Comparison of ENCODE assay signal across 22 cellular contexts in the genomic region with DNA sequence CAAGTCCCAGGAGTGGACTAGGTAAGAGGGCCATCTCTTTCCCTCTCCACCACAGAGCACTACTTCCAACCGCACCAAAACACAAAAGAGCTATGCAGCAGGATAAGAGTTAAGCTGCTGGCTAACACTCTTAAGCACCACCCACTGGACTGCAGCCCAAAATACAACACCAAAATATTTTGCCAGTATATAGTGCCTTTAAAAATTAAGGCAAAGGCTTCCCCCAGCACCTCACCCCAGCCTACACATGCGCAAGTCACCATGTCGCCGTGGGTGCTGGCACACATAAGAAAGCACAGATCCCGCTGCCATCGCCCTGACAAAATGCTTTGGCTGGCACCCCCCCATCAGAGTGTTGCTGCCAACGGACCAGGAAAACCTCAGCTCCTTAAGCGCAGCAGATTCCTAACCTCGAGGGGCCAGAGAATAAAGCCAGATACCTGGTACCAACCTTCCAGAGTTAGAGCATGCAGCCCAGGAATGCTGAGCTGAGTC.
"Had no signal": no experiment of that assay in that cellular context is flagged by ENCODE, and none has a peak within 500 bp of the region (broad histone marks: within the 10 kb centered on the region; RNA-seq: fewer than 3 reads in every experiment).

No MANE protein-coding gene starts in this region.

- H3K27me3 Mint-ChIP-seq: memory B cell; natural killer cell treated with Interleukin-12 subunit alpha and Interleukin-12 subunit beta and Interleukin-15 and Interleukin-18, amount 100 ng/mL, for 72 hours; stimulated activated memory B cell treated with anti-CD40 and anti-IgM and Interleukin-4, amounts not matched to agents 10 μg/mL and 1 μg/mL and 100 μg/mL, for 72 hours; stimulated activated naive CD8-positive, alpha-beta T cell treated with anti-CD3 and anti-CD28 coated beads, Interleukin-15, Interleukin-2, amounts not matched to agents 100 ng/mL and 50 ng/mL, for 24 hours had no signal

- ATAC-seq: esophagus mucosa; left lobe of liver; lower lobe of right lung; sciatic nerve; stimulated activated memory B cell treated with anti-CD40 and anti-IgM and Interleukin-4, amounts not matched to agents 10 μg/mL and 1 μg/mL and 100 μg/mL, for 72 hours had no signal

- H3K4me1 ChIP-seq: lower lobe of right lung, parathyroid adenoma, prostate gland, spleen, tibial artery, upper lobe of left lung, uterus had no signal

- H3K4me3 ChIP-seq: hepatocyte, lower lobe of right lung, prostate gland, spleen, tibial artery, upper lobe of left lung, uterus had no signal

- H3K27ac ChIP-seq: hepatocyte, lower lobe of right lung, parathyroid adenoma, prostate gland, spleen, tibial artery, upper lobe of left lung, uterus had no signal

- H3K27me3 ChIP-seq: hepatocyte, spleen, tibial artery, upper lobe of left lung, uterus had no signal

- H3K4me3 Mint-ChIP-seq: memory B cell; mesothelial cell of epicardium; natural killer cell treated with Interleukin-12 subunit alpha and Interleukin-12 subunit beta and Interleukin-15 and Interleukin-18, amount 100 ng/mL, for 72 hours; stimulated activated memory B cell treated with anti-CD40 and anti-IgM and Interleukin-4, amounts not matched to agents 10 μg/mL and 1 μg/mL and 100 μg/mL, for 72 hours; stimulated activated naive CD8-positive, alpha-beta T cell treated with anti-CD3 and anti-CD28 coated beads, Interleukin-15, Interleukin-2, amounts not matched to agents 100 ng/mL and 50 ng/mL, for 24 hours had no signal

- H3K4me1 Mint-ChIP-seq: memory B cell; mesothelial cell of epicardium; stimulated activated memory B cell treated with anti-CD40 and anti-IgM and Interleukin-4, amounts not matched to agents 10 μg/mL and 1 μg/mL and 100 μg/mL, for 72 hours had no signal

- DNase-seq: effector memory CD4-positive, alpha-beta T cell; glutamatergic neuron; kidney glomerular epithelial cell; lower lobe of right lung; spleen; stimulated activated CD4-positive, alpha-beta T cell treated with anti-CD3 and anti-CD28 coated beads, Interleukin-15, amount 100 ng/mL, for 24 hours; stimulated activated CD4-positive, alpha-beta T cell treated with anti-CD3 and anti-CD28 coated beads, Interleukin-1b, Interleukin-23, amount 100 ng/mL, for 48 hours; stimulated activated CD4-positive, alpha-beta T cell treated with anti-CD3 and anti-CD28 coated beads, Interleukin-4, amount 100 ng/mL, for 24 hours; tibial artery; upper lobe of left lung; uterus had no signal

- H3K27ac Mint-ChIP-seq: memory B cell; mesothelial cell of epicardium; natural killer cell treated with Interleukin-12 subunit alpha and Interleukin-12 subunit beta and Interleukin-15 and Interleukin-18, amount 100 ng/mL, for 72 hours; stimulated activated memory B cell treated with anti-CD40 and anti-IgM and Interleukin-4, amounts not matched to agents 10 μg/mL and 1 μg/mL and 100 μg/mL, for 72 hours; stimulated activated naive CD8-positive, alpha-beta T cell treated with anti-CD3 and anti-CD28 coated beads, Interleukin-15, Interleukin-2, amounts not matched to agents 100 ng/mL and 50 ng/mL, for 24 hours had no signal

- H3K9me3 ChIP-seq: lower lobe of right lung, uterus had no signal

- H3K36me3 Mint-ChIP-seq: memory B cell; stimulated activated memory B cell treated with anti-CD40 and anti-IgM and Interleukin-4, amounts not matched to agents 10 μg/mL and 1 μg/mL and 100 μg/mL, for 72 hours had no signal

- H3K36me3 ChIP-seq: lower lobe of right lung, prostate gland, spleen, tibial artery, upper lobe of left lung, uterus had no signal
